In genomic region chr3:195897081-195897852, GRCh38 we compare ENCODE assay signal across 8 cellular contexts. TPM values are rescaled to one million over a fixed set of nuclear protein-coding genes. Genes with fewer than 3 reads are reported as not detected.
DNase-seq lines count a peak whose midpoint lies in the region; ATAC-seq and TF ChIP-seq lines count a peak whose summit lies in the region.

No MANE protein-coding gene starts in this region.

- ATAC-seq in natural killer cell: no peak
- ATAC-seq in GM21576 (IDR thresholded peaks at IDR 0.05; ENCODE audit: unreplicated experiment): no peak
- no peak for ATAC-seq in HG02798 (IDR thresholded peaks at IDR 0.05; ENCODE audit: poor library complexity, unreplicated experiment)
- ATAC-seq in GM19397 (IDR thresholded peaks at IDR 0.05; ENCODE audit: unreplicated experiment): no peak

- peaks cover 0 to 1% (median 0%) of the 10 kb centered on the region in 7 donors for H3K9me3 Mint-ChIP-seq in CD14-positive monocyte
- H3K9me3 Mint-ChIP-seq in natural killer cell: no peaks in the 10 kb centered on the region

- peak overlapping the region; percentile 87 to 90 for H3K4me3 Mint-ChIP-seq in CD14-positive monocyte
- peak overlapping the region; percentile 67 for H3K4me3 Mint-ChIP-seq in natural killer cell

- DNase-seq in CD14-positive monocyte (ENCODE audit: low spot score) (peak; percentile 52), NCI-H2196 treated with DMSO at 0.1 percent for 48 hours (lab: John Stamatoyannopoulos, UW; ENCODE audit: unreplicated experiment) (peak; percentile 86), dedifferentiated amniotic fluid mesenchymal stem cell (ENCODE audit: extremely low spot score) (peak; percentile 22), natural killer cell (no peak), activated gamma-delta T cell treated with Interleukin-2 at 50 U/mL for 16 hours (no peak)

- no peak for TF ChIP-seq CTCF in CD14-positive monocyte (IDR thresholded peaks at IDR 0.05)
- TF ChIP-seq CTCF in natural killer cell (IDR thresholded peaks at IDR 0.05): no peak

- intact Hi-C loops in CD14-positive monocyte (cut with micrococcal nuclease) (no loop called here), natural killer cell (cut with micrococcal nuclease) (no loop called here)

- H3K4me1 Mint-ChIP-seq in CD14-positive monocyte (peaks cover 76% of the 10 kb centered on the region), natural killer cell (peaks cover 56 to 73% of the 10 kb centered on the region in 2 donors)

- no peaks in the 10 kb centered on the region for H3K27me3 Mint-ChIP-seq in CD14-positive monocyte (ENCODE audit: low read depth in 3 of 3)
- no peaks in the 10 kb centered on the region for H3K27me3 Mint-ChIP-seq in natural killer cell (ENCODE audit: low read depth in 2 of 2)

- H3K36me3 Mint-ChIP-seq in CD14-positive monocyte (peaks cover 12 to 27% of the 10 kb centered on the region in 2 donors), natural killer cell (no peaks in the 10 kb centered on the region)

- peak overlapping the region; percentile 88 to 99 (median 95) for H3K27ac Mint-ChIP-seq in CD14-positive monocyte
- H3K27ac Mint-ChIP-seq in natural killer cell: peak overlapping the region; percentile 94 to 95

RNA-seq across cellular contexts. Expression of gene TNK2, which starts 11.1 kb away (rescaled TPM):
- 1 to 10 TPM in 1 of 2 donors, under 1 TPM in 1; 0.84 to 1.8 TPM for polyA plus RNA-seq in CD14-positive monocyte
- total RNA-seq in natural killer cell: 100 to 1,000 TPM; 169 to 207 (median 171) TPM

Comparison
In these comparisons a context has a peak if more than half of its experiments do, and no peak if none do; other contexts are left out.
1. DNase-seq: peak in CD14-positive monocyte (single experiment), NCI-H2196 treated with DMSO at 0.1 percent for 48 hours (single experiment) and dedifferentiated amniotic fluid mesenchymal stem cell (single experiment); none in natural killer cell (single experiment) and activated gamma-delta T cell treated with Interleukin-2 at 50 U/mL for 16 hours (single experiment).